17 cellular contexts compared by ENCODE assay signal in the genomic region with DNA sequence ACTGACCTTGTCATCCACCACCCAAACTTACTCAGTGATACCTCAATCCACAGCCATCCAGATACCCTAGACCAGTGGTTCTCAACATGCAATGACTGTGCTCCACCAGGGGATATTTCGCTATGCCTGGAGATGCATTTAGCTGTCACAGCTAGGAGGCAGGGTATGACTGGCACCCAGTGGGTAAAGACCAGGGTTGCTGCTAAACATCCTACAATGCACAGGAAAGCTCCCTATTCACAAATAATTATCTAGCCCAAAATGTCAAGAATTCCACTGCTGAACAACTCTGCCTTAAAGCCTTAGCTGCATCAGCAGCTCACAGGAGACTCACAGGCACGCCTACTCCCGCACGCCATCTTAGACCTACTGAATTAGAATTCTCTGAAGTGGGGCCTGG.
"Had no signal": no experiment of that assay in that cellular context is flagged by ENCODE, and none has a peak within 500 bp of the region (broad histone marks: within the 10 kb centered on the region; RNA-seq: fewer than 3 reads in every experiment).

No MANE protein-coding gene starts in this region.

- ATAC-seq: activated T-helper 17 cell treated with anti-CD3 and anti-CD28 coated beads, Interleukin-2, amount 50 U/mL, for 72 hours; body of pancreas; heart left ventricle; pancreas had no signal

- H3K4me1 ChIP-seq: adrenal gland, body of pancreas, heart left ventricle, left ventricle myocardium inferior, pancreas, tibial artery had no signal

- H3K27me3 ChIP-seq: adrenal gland, body of pancreas, heart left ventricle, pancreas, tibial artery had no signal

- H3K4me3 ChIP-seq: adrenal gland, body of pancreas, heart left ventricle, left ventricle myocardium inferior, pancreas, tibial artery had no signal

- DNase-seq: activated CD4-positive, alpha-beta T cell treated with anti-CD3 and anti-CD28 coated beads, Interleukin-2, amount 50 U/mL, for 1 hour; activated CD4-positive, CD25-positive, alpha-beta regulatory T cell; activated naive CD4-positive, alpha-beta T cell treated with anti-CD3 and anti-CD28 coated beads, Interleukin-2, amount 50 U/mL, for 16 hours; activated T-cell treated with anti-CD3 and anti-CD28 coated beads for 4 hours; adrenal gland; body of pancreas; foreskin melanocyte; heart left ventricle; islet precursor cell; left ventricle myocardium inferior; pancreas; retina; stimulated activated CD4-positive, alpha-beta T cell treated with anti-CD3 and anti-CD28 coated beads, Interleukin-4, amount 100 ng/mL, for 24 hours; T-helper 2 cell; tibial artery had no signal

- H3K36me3 ChIP-seq: adrenal gland, heart left ventricle, left ventricle myocardium inferior, pancreas, tibial artery had no signal

- H3K27ac ChIP-seq: adrenal gland, body of pancreas, heart left ventricle, left ventricle myocardium inferior, pancreas, tibial artery had no signal

- H3K9me3 ChIP-seq: adrenal gland, body of pancreas, left ventricle myocardium inferior, pancreas, tibial artery had no signal

- FAIRE-seq: pancreas, TTC549 had no signal
